In genomic region chr6:116605935-116606334, GRCh38 we compare ENCODE assay signal across 37 cellular contexts. TPM values are rescaled to one million over a fixed set of nuclear protein-coding genes. Genes with fewer than 3 reads are reported as not detected.
"Had no signal": no experiment of that assay in that cellular context is flagged by ENCODE, and none has a peak within 500 bp of the region (broad histone marks: within the 10 kb centered on the region; RNA-seq: fewer than 3 reads in every experiment).

No MANE protein-coding gene starts in this region.

- H3K4me3 ChIP-seq: MG63 had no signal

- H3K36me3 ChIP-seq: MG63 had no signal

- H3K9me3 ChIP-seq: MG63 had no signal

- DNase-seq: Karpas-422, Kasumi-1, MG63, MM.1S, MV-4-11, NCI-H1048, NCI-H1092, NCI-H1092 treated with DMSO at 0.1 percent for 48 hours, NCI-H1105, NCI-H1105 treated with DMSO at 0.1 percent for 48 hours, NCI-H1417, NCI-H1417 treated with DMSO at 0.1 percent for 48 hours, NCI-H1436, NCI-H1436 treated with DMSO at 0.1 percent for 48 hours, NCI-H146, NCI-H1694, NCI-H1694 treated with DMSO at 0.1 percent for 48 hours, NCI-H187, NCI-H187 treated with DMSO at 0.1 percent for 48 hours, NCI-H1930, NCI-H2029, NCI-H2029 treated with DMSO at 0.1 percent for 48 hours, NCI-H2081, NCI-H2081 treated with DMSO at 0.1 percent for 48 hours, NCI-H2107, NCI-H2171, NCI-H2171 treated with DMSO at 0.1 percent for 48 hours, NCI-H2227 treated with DMSO at 0.1 percent for 48 hours, NCI-H226, NCI-H345, NCI-H446, NCI-H446 treated with DMSO at 0.1 percent for 48 hours, NCI-H510A, NCI-H510A treated with DMSO at 0.1 percent for 48 hours had no signal

- H3K27me3 ChIP-seq: MG63 had no signal

RNA-seq across cellular contexts. Expression of gene RSPH4A, which starts 10.3 kb away (rescaled TPM):
- total RNA-seq: M059J, MCF 10A, NCI-H460 had no signal

RNA-seq across cellular contexts. Expression of gene CALHM4, which starts 52.4 kb away (rescaled TPM):
- total RNA-seq: M059J, MCF 10A, NCI-H460 had no signal
